Comparison of ENCODE assay signal across 1 cellular context in genomic region chr20:58433759-58434158, GRCh38.
TF ChIP-seq lines count a peak whose summit lies in the region.

No MANE protein-coding gene starts in this region.

TF ChIP-seq in K562, 482 proteins besides CTCF, POLR2A, EP300 and RAD21 (continued from another document):
- TF ChIP-seq VEZF1 (CRISPR knock-in tag; IDR thresholded peaks at IDR 0.05) (peak; percentile 25; the same call in 1 of the 2 replicates), STAT5B (CRISPR knock-in tag; IDR thresholded peaks at IDR 0.05) (no peak), SNAPC5 (CRISPR knock-in tag; IDR thresholded peaks at IDR 0.05) (no peak)
- TF ChIP-seq, protein P1, sequence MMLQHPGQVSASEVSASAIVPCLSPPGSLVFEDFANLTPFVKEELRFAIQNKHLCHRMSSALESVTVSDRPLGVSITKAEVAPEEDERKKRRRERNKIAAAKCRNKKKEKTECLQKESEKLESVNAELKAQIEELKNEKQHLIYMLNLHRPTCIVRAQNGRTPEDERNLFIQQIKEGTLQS (IDR thresholded peaks at IDR 0.05), result peak; percentile 51
- TF ChIP-seq, protein P1 (CRISPR knock-in tag; conservative IDR thresholded peaks at IDR 0.05), result no peak
TF ChIP-seq in K562: peak in this region for 5.
